8 cellular contexts compared by ENCODE assay signal in genomic region chr15:65032823-65033537, GRCh38. TPM values are rescaled to one million over a fixed set of nuclear protein-coding genes. Genes with fewer than 3 reads are reported as not detected.
DNase-seq lines count a peak whose midpoint lies in the region; ATAC-seq and TF ChIP-seq lines count a peak whose summit lies in the region.
"Had no signal": no experiment of that assay in that cellular context is flagged by ENCODE, and none has a peak within 500 bp of the region (broad histone marks: within the 10 kb centered on the region; RNA-seq: fewer than 3 reads in every experiment).

No MANE protein-coding gene starts in this region.

- H3K27ac ChIP-seq in left lung, result no peak overlapping the region

- no peak overlapping the region for H3K4me3 Mint-ChIP-seq in stimulated activated memory B cell treated with anti-CD40 and anti-IgM and Interleukin-4, amounts not matched to agents 10 μg/mL and 1 μg/mL and 100 μg/mL, for 72 hours
- H3K4me3 Mint-ChIP-seq: activated naive CD8-positive, alpha-beta T cell had no signal

- ATAC-seq in left lung (peak; percentile 83), HG03025 (IDR thresholded peaks at IDR 0.05; ENCODE audit: low FRiP score, unreplicated experiment) (no peak)
- ATAC-seq in stimulated activated memory B cell treated with anti-CD40 and anti-IgM and Interleukin-4, amounts not matched to agents 10 μg/mL and 1 μg/mL and 100 μg/mL, for 72 hours, result peak; percentile 76

- H3K4me1 ChIP-seq in left lung, result peaks cover 7 to 23% of the 10 kb centered on the region in 2 donors

- DNase-seq in LNCaP clone FGC (ENCODE audit: low read depth) (peak; percentile 74), SW480 (ENCODE audit: low spot score) (peak; percentile 92), cerebellar cortex (ENCODE audit: low spot score) (peak; percentile 85), left lung (peak; percentile 56 to 77)

- no peaks in the 10 kb centered on the region for H3K36me3 ChIP-seq in left lung

- H3K27me3 ChIP-seq in left lung, result no peaks in the 10 kb centered on the region

- no peaks in the 10 kb centered on the region for H3K36me3 Mint-ChIP-seq in stimulated activated memory B cell treated with anti-CD40 and anti-IgM and Interleukin-4, amounts not matched to agents 10 μg/mL and 1 μg/mL and 100 μg/mL, for 72 hours
- H3K36me3 Mint-ChIP-seq: activated naive CD8-positive, alpha-beta T cell had no signal

- no peaks in the 10 kb centered on the region for H3K9me3 Mint-ChIP-seq in stimulated activated memory B cell treated with anti-CD40 and anti-IgM and Interleukin-4, amounts not matched to agents 10 μg/mL and 1 μg/mL and 100 μg/mL, for 72 hours

- no peak overlapping the region for H3K4me3 ChIP-seq in LNCaP clone FGC (ENCODE audit: low read depth, low read length)
- no peak overlapping the region for H3K4me3 ChIP-seq in left lung

- H3K27ac Mint-ChIP-seq in stimulated activated memory B cell treated with anti-CD40 and anti-IgM and Interleukin-4, amounts not matched to agents 10 μg/mL and 1 μg/mL and 100 μg/mL, for 72 hours, result peak overlapping the region; percentile 45
- H3K27ac Mint-ChIP-seq: activated naive CD8-positive, alpha-beta T cell had no signal

- peak; percentile 92 for TF ChIP-seq CTCF in GM12872 (IDR thresholded peaks at IDR 0.05; ENCODE audit: insufficient read depth, low read depth, low read length)
- TF ChIP-seq CTCF in LNCaP clone FGC (IDR thresholded peaks at IDR 0.05; ENCODE audit: control insufficient read depth, extremely low read depth, insufficient read depth), result peak; percentile 76
- peak; percentile 28 to 68 for TF ChIP-seq CTCF in left lung (IDR thresholded peaks at IDR 0.05)

- intact Hi-C loops in left lung (cut with DNase I), result loop anchor here in 1 of 2 donors (10.0 kb wide), 1 partner anchor 62 kb away; no protein-coding TSS in a partner anchor

- H3K4me1 Mint-ChIP-seq in stimulated activated memory B cell treated with anti-CD40 and anti-IgM and Interleukin-4, amounts not matched to agents 10 μg/mL and 1 μg/mL and 100 μg/mL, for 72 hours, result peaks cover 28% of the 10 kb centered on the region

- H3K9me3 ChIP-seq in left lung, result no peaks in the 10 kb centered on the region

- no peaks in the 10 kb centered on the region for H3K27me3 Mint-ChIP-seq in stimulated activated memory B cell treated with anti-CD40 and anti-IgM and Interleukin-4, amounts not matched to agents 10 μg/mL and 1 μg/mL and 100 μg/mL, for 72 hours

RNA-seq across cellular contexts. Expression of gene MTFMT, which starts 3.5 kb away (rescaled TPM):
- total RNA-seq in left lung, result 10 to 100 TPM; 12.7 to 14.5 TPM

RNA-seq across cellular contexts. Expression of gene SLC51B, which starts 12.2 kb away (rescaled TPM):
- total RNA-seq in left lung, result 1 to 10 TPM in 1 of 2 donors, under 1 TPM in 1; 0.39 to 2.7 TPM

RNA-seq across cellular contexts. Expression of gene RASL12, which starts 34.8 kb away (rescaled TPM):
- total RNA-seq in left lung, result 10 to 100 TPM; 23.8 to 24.3 TPM

RNA-seq across cellular contexts. Expression of gene SPG21, which starts 43.3 kb away (rescaled TPM):
- total RNA-seq in left lung, result 100 to 1,000 TPM in 1 of 2 donors, 10 to 100 TPM in 1; 93.9 to 123 TPM

RNA-seq across cellular contexts. Expression of gene KBTBD13, which starts 43.6 kb away (rescaled TPM):
- total RNA-seq in left lung, result under 1 TPM in 1 of 2 donors, not detected in 1; 0.18 TPM
